8 cellular contexts compared by ENCODE assay signal in genomic region chr7:122528879-122529481, GRCh38.
DNase-seq lines count a peak whose midpoint lies in the region; ATAC-seq, FAIRE-seq and TF ChIP-seq lines count a peak whose summit lies in the region.

No MANE protein-coding gene starts in this region.

- intact Hi-C loops in CD14-positive monocyte (cut with micrococcal nuclease) = no loop called here
- intact Hi-C loops in pancreas (cut with DNase I) = loop anchor here in 1 of 3 donors (5.0 kb wide), 1 partner anchor 307 kb away; no protein-coding TSS in a partner anchor
- intact Hi-C loops in sciatic nerve (cut with DNase I) = loop anchor here (2.0 kb wide), 1 partner anchor 312 kb away; no protein-coding TSS in a partner anchor

- H3K4me1 Mint-ChIP-seq in CD14-positive monocyte = no peaks in the 10 kb centered on the region

- WGBS in pancreas, 2 donors = 14 to 24% methylated on average over 3 of the region's 3 CpGs

- H3K9ac ChIP-seq in NT2/D1 (ENCODE audit: insufficient read length, low read depth) = no peak overlapping the region

- peaks cover 0 to 1% (median 1%) of the 10 kb centered on the region in 3 donors for H3K27me3 Mint-ChIP-seq in CD14-positive monocyte (ENCODE audit: low read depth in 3 of 3)

- H3K9me3 Mint-ChIP-seq in CD14-positive monocyte = no peaks in the 10 kb centered on the region

- H3K4me1 ChIP-seq in NT2/D1 (ENCODE audit: insufficient read depth, insufficient read length) (no peaks in the 10 kb centered on the region), pancreas (no peaks in the 10 kb centered on the region)

- H3K27ac ChIP-seq in pancreas = no peak overlapping the region

- no peaks in the 10 kb centered on the region for H3K27me3 ChIP-seq in NT2/D1 (ENCODE audit: insufficient read depth, insufficient read length)
- H3K27me3 ChIP-seq in pancreas = no peaks in the 10 kb centered on the region

- no peak overlapping the region for H3K27ac Mint-ChIP-seq in CD14-positive monocyte

- H3K9me3 ChIP-seq in NT2/D1 (ENCODE audit: insufficient read depth, low read length) (no peaks in the 10 kb centered on the region), pancreas (no peaks in the 10 kb centered on the region)

- no peaks in the 10 kb centered on the region for H3K36me3 Mint-ChIP-seq in CD14-positive monocyte

- peak; percentile 57 for ATAC-seq in HG02885 (IDR thresholded peaks at IDR 0.05; ENCODE audit: poor library complexity, unreplicated experiment)
- ATAC-seq in pancreas = peak in 3 of 4 donors; percentile 61 to 67 (median 67)
- no peak for ATAC-seq in sciatic nerve
- ATAC-seq in HG02588 (IDR thresholded peaks at IDR 0.05; ENCODE audit: unreplicated experiment) = no peak

- no peak overlapping the region for H3K4me3 ChIP-seq in NT2/D1 (ENCODE audit: insufficient read length, low read depth)
- no peak overlapping the region for H3K4me3 ChIP-seq in pancreas

- TF ChIP-seq CTCF in CD14-positive monocyte (IDR thresholded peaks at IDR 0.05) = peak; percentile 46
- peak; percentile 12 to 60 (median 31) for TF ChIP-seq CTCF in pancreas (IDR thresholded peaks at IDR 0.05)

- DNase-seq in CD14-positive monocyte (ENCODE audit: low spot score) = no peak
- peak; percentile 48 for DNase-seq in NT2/D1 (ENCODE audit: low read depth, low spot score)
- peak; percentile 21 for DNase-seq in epidermal melanocyte (ENCODE audit: insufficient read length, low spot score)
- DNase-seq in pancreas = no peak
- no peak for DNase-seq in sciatic nerve (ENCODE audit: low spot score)
- no peak for DNase-seq in foreskin melanocyte

- peak; percentile 95 for FAIRE-seq in pancreas (lab: Jason Lieb, UNC)

- no peak overlapping the region for H3K4me3 Mint-ChIP-seq in CD14-positive monocyte

- H3K36me3 ChIP-seq in NT2/D1 (ENCODE audit: insufficient read depth, insufficient read length, low read length) (no peaks in the 10 kb centered on the region), pancreas (no peaks in the 10 kb centered on the region)

Comparison
In these comparisons a context has a peak if more than half of its experiments do, and no peak if none do; other contexts are left out.
1. DNase-seq: peak in NT2/D1 (single experiment) and epidermal melanocyte (single experiment); none in CD14-positive monocyte (single experiment), pancreas (0 of 6), sciatic nerve (single experiment) and foreskin melanocyte (single experiment).
2. ATAC-seq: peak in HG02885 (single experiment) and pancreas (3 of 4); none in sciatic nerve (single experiment) and HG02588 (single experiment).